In the genomic region with DNA sequence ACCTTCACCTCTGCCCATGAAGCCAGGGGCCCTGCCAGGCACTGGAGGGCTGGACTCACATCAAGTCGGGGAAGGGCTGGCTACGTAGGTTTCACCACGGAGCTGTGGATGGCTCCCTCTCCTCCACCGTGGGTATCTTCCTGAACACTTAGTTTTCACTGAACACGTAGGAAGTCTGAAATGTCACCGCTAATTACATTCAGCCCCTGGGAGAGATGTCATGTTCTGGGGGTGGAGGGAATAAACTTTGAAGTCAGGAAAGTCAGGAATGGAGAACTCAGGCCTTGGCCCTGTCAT, we compare ENCODE assay signal across 23 cellular contexts. TPM values are rescaled to one million over a fixed set of nuclear protein-coding genes. Genes with fewer than 3 reads are reported as not detected.
DNase-seq lines count a peak whose midpoint lies in the region; TF ChIP-seq lines count a peak whose summit lies in the region.
"Had no signal": no experiment of that assay in that cellular context is flagged by ENCODE, and none has a peak within 500 bp of the region (broad histone marks: within the 10 kb centered on the region; RNA-seq: fewer than 3 reads in every experiment).

No MANE protein-coding gene starts in this region.

- 0 out of 22 replicates have a peak, but pooled peaks cover 0 to under 1% (median 0%) of the 10 kb centered on the region in 11 experiments for H4K20me1 ChIP-seq in BLaER1 treated with 17β-estradiol and CSF1 and Interleukin-3, amounts not matched to agents 10 nM and 100 nM
- H4K20me1 ChIP-seq in PC-9 (ENCODE audit: insufficient read depth) (no peaks in the 10 kb centered on the region), osteoblast (ENCODE audit: insufficient read depth, low read length) (no peaks in the 10 kb centered on the region)

- no peaks in the 10 kb centered on the region for H3K79me2 ChIP-seq in PC-9 (ENCODE audit: low read depth)
- H3K79me2 ChIP-seq in osteoblast (ENCODE audit: insufficient read depth, low read length) = no peaks in the 10 kb centered on the region

- TSS peak; percentile 83 for BruUV-seq in PC-9 (replicated peaks; lab: Mats Ljungman, UMichigan)

- H3K9ac ChIP-seq in BLaER1 treated with 17β-estradiol and CSF1 and Interleukin-3, amounts not matched to agents 10 nM and 100 nM = 0 out of 22 replicates have a peak overlapping the region, but pooled peaks of 1 of the 11 experiments have one; percentile 4

- intact Hi-C loops in PC-9 (cut with micrococcal nuclease; ENCODE audit: unreplicated experiment) (no loop called here), testis (cut with DNase I; ENCODE audit: low total_unique reads) (no loop called here)

- POLR2A ChIA-PET in PC-9 (lab: Charles Lee; ENCODE audit: unreplicated experiment) = no interaction called here

- H3K36me3 ChIP-seq in BLaER1 treated with 17β-estradiol and CSF1 and Interleukin-3, amounts not matched to agents 10 nM and 100 nM = no peaks in the 10 kb centered on the region
- H3K36me3 ChIP-seq in PC-9 (ENCODE audit: low read depth) (no peaks in the 10 kb centered on the region), osteoblast (ENCODE audit: insufficient read depth, low read length) (no peaks in the 10 kb centered on the region), MG63 (no peaks in the 10 kb centered on the region), testis (ENCODE audit: low read depth, missing control alignments) (no peaks in the 10 kb centered on the region)
- H3K36me3 ChIP-seq: heart left ventricle had no signal

- H3K9me3 ChIP-seq in BLaER1 treated with 17β-estradiol and CSF1 and Interleukin-3, amounts not matched to agents 10 nM and 100 nM (replicated peaks in 1 of 11) = peaks cover 5 to 13% (median 6%) of the 10 kb centered on the region in 11 experiments
- no peaks in the 10 kb centered on the region for H3K9me3 ChIP-seq in PC-9 (ENCODE audit: insufficient read depth, low read depth)
- H3K9me3 ChIP-seq in osteoblast (ENCODE audit: low read depth, low read length) = no peaks in the 10 kb centered on the region
- no peaks in the 10 kb centered on the region for H3K9me3 ChIP-seq in MG63
- H3K9me3 ChIP-seq in testis = no peaks in the 10 kb centered on the region

- peak overlapping the region in 5 of 11 experiments; percentile 2 to 57 (median 27); a peak in 6 of 22 replicates for H3K27ac ChIP-seq in BLaER1 treated with 17β-estradiol and CSF1 and Interleukin-3, amounts not matched to agents 10 nM and 100 nM
- H3K27ac ChIP-seq in PC-9 = peak overlapping the region; percentile 66
- H3K27ac ChIP-seq in caudate nucleus (ENCODE audit: low read depth, low read length) = peak overlapping the region; percentile 64
- H3K27ac ChIP-seq in osteoblast (ENCODE audit: low read depth, low read length) = no peak overlapping the region
- H3K27ac ChIP-seq in testis = no peak overlapping the region
- H3K27ac ChIP-seq: heart left ventricle had no signal

- no peaks in the 10 kb centered on the region for H3K27me3 ChIP-seq in BLaER1 treated with 17β-estradiol and CSF1 and Interleukin-3, amounts not matched to agents 10 nM and 100 nM
- H3K27me3 ChIP-seq in PC-9 (ENCODE audit: insufficient read depth, low read depth) (no peaks in the 10 kb centered on the region), osteoblast (ENCODE audit: insufficient read depth, low read length) (no peaks in the 10 kb centered on the region), MG63 (no peaks in the 10 kb centered on the region), testis (no peaks in the 10 kb centered on the region)

- H2AFZ ChIP-seq in PC-9 = peak overlapping the region; percentile 40; the same call in 1 of the 2 replicates
- no peak overlapping the region for H2AFZ ChIP-seq in osteoblast (ENCODE audit: low read length)

- WGBS in testis, 2 donors = 65 to 72% methylated on average over 3 to 6 of the region's 6 CpGs

- H3K9me2 ChIP-seq in PC-9 (ENCODE audit: insufficient read depth) = no peaks in the 10 kb centered on the region

- TF ChIP-seq POLR2A in testis (IDR thresholded peaks at IDR 0.05) = no peak

- TF ChIP-seq CTCF in PC-9 (conservative IDR thresholded peaks at IDR 0.05) (no peak), osteoblast (IDR thresholded peaks at IDR 0.05; ENCODE audit: extremely low read depth, low read depth, low read length) (no peak), testis (IDR thresholded peaks at IDR 0.05) (no peak)

- H3K4me2 ChIP-seq in BLaER1 treated with 17β-estradiol and CSF1 and Interleukin-3, amounts not matched to agents 10 nM and 100 nM = peak overlapping the region; percentile 53 to 81 (median 73); a peak in 21 of 22 replicates
- H3K4me2 ChIP-seq in PC-9 (peak overlapping the region; percentile 67), osteoblast (ENCODE audit: insufficient read depth, low read length) (no peak overlapping the region)

- peaks cover 21% of the 10 kb centered on the region for H3F3A ChIP-seq in PC-9 (ENCODE audit: insufficient read depth, low read depth)

- CTCF ChIA-PET in PC-9 (lab: Charles Lee) = no interaction called here

- peak overlapping the region in 5 of 10 experiments; percentile 0 to 19 (median 12); a peak in 3 of 20 replicates for H3K4me3 ChIP-seq in BLaER1 treated with 17β-estradiol and CSF1 and Interleukin-3, amounts not matched to agents 10 nM and 100 nM
- no peak overlapping the region; the same call in 1 of the 2 replicates for H3K4me3 ChIP-seq in PC-9
- H3K4me3 ChIP-seq in osteoblast (ENCODE audit: insufficient read depth, low read length) = no peak overlapping the region
- H3K4me3 ChIP-seq in MG63 = no peak overlapping the region
- H3K4me3 ChIP-seq in testis = no peak overlapping the region
- H3K4me3 ChIP-seq: heart left ventricle had no signal

- DNase-seq in PC-9 (no peak), caudate nucleus (lab: John Stamatoyannopoulos, UW) (peak in 24 of 61 donors; percentile 13 to 74 (median 38)), osteoblast (ENCODE audit: insufficient read length, low spot score, missing footprints) (peak; percentile 19), MG63 (no peak), NCI-H446 treated with DMSO at 0.1 percent for 48 hours (lab: John Stamatoyannopoulos, UW) (no peak), testis (no peak)
- DNase-seq in activated CD4-positive, alpha-beta T cell treated with anti-CD3 and anti-CD28 coated beads for 48 hours = no peak
- DNase-seq: activated CD4-positive, alpha-beta T cell treated with anti-CD3 and anti-CD28 coated beads for 36 hours; activated naive CD4-positive, alpha-beta T cell treated with anti-CD3 and anti-CD28 coated beads, Interleukin-2, amount 50 U/mL, for 16 hours; activated T-cell treated with anti-CD3 and anti-CD28 coated beads, Interleukin-2, amount 50 U/mL, for 72 hours; CD4-positive, CD25-positive, alpha-beta regulatory T cell; heart left ventricle; left cardiac atrium; NCI-H345; right cardiac atrium; SIG-M5; stimulated activated naive CD8-positive, alpha-beta T cell treated with anti-CD3 and anti-CD28 coated beads, Interleukin-15, Interleukin-2, amounts not matched to agents 100 U/mL and 50 U/mL, for 24 hours had no signal

- H3K4me1 ChIP-seq in BLaER1 treated with 17β-estradiol and CSF1 and Interleukin-3, amounts not matched to agents 10 nM and 100 nM = peaks cover 11 to 24% (median 21%) of the 10 kb centered on the region in 10 experiments
- H3K4me1 ChIP-seq in PC-9 (replicated peaks; ENCODE audit: insufficient read depth) (peaks cover 22% of the 10 kb centered on the region), osteoblast (ENCODE audit: insufficient read depth, low read length) (peaks cover 4% of the 10 kb centered on the region), testis (no peaks in the 10 kb centered on the region)
- H3K4me1 ChIP-seq: heart left ventricle had no signal

RNA-seq across cellular contexts. Expression of a gene that starts 6.5 kb away (rescaled TPM):
- total RNA-seq in PC-9 (2021) (1.2 and 1.7 TPM in 2 replicates), osteoblast (not detected in 2 replicates), testis (under 1 TPM; 0.24 to 0.50 TPM)
- not detected in 2 replicates for total RNA-seq in MG63 (2014; rRNA removed; shearing (Covaris generic); ENCODE audit: low replicate concordance)
- polyA plus RNA-seq in testis (ENCODE audit: insufficient read depth, low read depth, low replicate concordance) = not detected
- total RNA-seq: activated CD4-positive, alpha-beta T cell treated with anti-CD3 and anti-CD28 coated beads for 36 hours; activated T-cell treated with anti-CD3 and anti-CD28 coated beads, Interleukin-2, amount 50 U/mL, for 72 hours; cardiac septum; CD4-positive, CD25-positive, alpha-beta regulatory T cell; dermis blood vessel endothelial cell; heart left ventricle; left cardiac atrium; M059J; OCI-LY7; omental fat pad; right cardiac atrium had no signal
- polyA plus RNA-seq: CD4-positive, CD25-positive, alpha-beta regulatory T cell; heart left ventricle; right cardiac atrium had no signal

RNA-seq across cellular contexts. Expression of a gene that starts 14.5 kb away (rescaled TPM):
- total RNA-seq in PC-9 (2021) (not detected in 2 replicates), osteoblast (not detected in 2 replicates), testis (1 to 10 TPM in 1 of 2 donors, not detected in 1; 1.2 TPM)
- not detected in 2 replicates for total RNA-seq in MG63 (2014; rRNA removed; shearing (Covaris generic); ENCODE audit: low replicate concordance)
- polyA plus RNA-seq in testis (ENCODE audit: insufficient read depth, low read depth, low replicate concordance) = not detected
- total RNA-seq: activated CD4-positive, alpha-beta T cell treated with anti-CD3 and anti-CD28 coated beads for 36 hours; activated T-cell treated with anti-CD3 and anti-CD28 coated beads, Interleukin-2, amount 50 U/mL, for 72 hours; cardiac septum; CD4-positive, CD25-positive, alpha-beta regulatory T cell; dermis blood vessel endothelial cell; left cardiac atrium; M059J; OCI-LY7; omental fat pad; right cardiac atrium had no signal
- polyA plus RNA-seq: CD4-positive, CD25-positive, alpha-beta regulatory T cell; right cardiac atrium had no signal

RNA-seq across cellular contexts. Expression of a gene that starts 30.8 kb away (rescaled TPM):
- total RNA-seq in PC-9 (2021) (not detected in 2 replicates), osteoblast (not detected in 2 replicates), testis (not detected)
- not detected in 2 replicates for total RNA-seq in MG63 (2014; rRNA removed; shearing (Covaris generic); ENCODE audit: low replicate concordance)
- polyA plus RNA-seq in testis (ENCODE audit: insufficient read depth, low read depth, low replicate concordance) = not detected
- total RNA-seq: activated CD4-positive, alpha-beta T cell treated with anti-CD3 and anti-CD28 coated beads for 36 hours; activated T-cell treated with anti-CD3 and anti-CD28 coated beads, Interleukin-2, amount 50 U/mL, for 72 hours; cardiac septum; CD4-positive, CD25-positive, alpha-beta regulatory T cell; dermis blood vessel endothelial cell; heart left ventricle; left cardiac atrium; M059J; OCI-LY7; omental fat pad; right cardiac atrium had no signal
- polyA plus RNA-seq: CD4-positive, CD25-positive, alpha-beta regulatory T cell; heart left ventricle; right cardiac atrium had no signal

RNA-seq across cellular contexts. Expression of a gene that starts 35.2 kb away (rescaled TPM):
- total RNA-seq in PC-9 (2021) (0.76 TPM in 1 of 2 replicates, not detected in the other), osteoblast (not detected in 2 replicates), testis (not detected)
- not detected in 2 replicates for total RNA-seq in MG63 (2014; rRNA removed; shearing (Covaris generic); ENCODE audit: low replicate concordance)
- polyA plus RNA-seq in testis (ENCODE audit: insufficient read depth, low read depth, low replicate concordance) = not detected
- total RNA-seq: activated CD4-positive, alpha-beta T cell treated with anti-CD3 and anti-CD28 coated beads for 36 hours; activated T-cell treated with anti-CD3 and anti-CD28 coated beads, Interleukin-2, amount 50 U/mL, for 72 hours; cardiac septum; CD4-positive, CD25-positive, alpha-beta regulatory T cell; dermis blood vessel endothelial cell; heart left ventricle; left cardiac atrium; M059J; OCI-LY7; omental fat pad; right cardiac atrium had no signal
- polyA plus RNA-seq: CD4-positive, CD25-positive, alpha-beta regulatory T cell; heart left ventricle; right cardiac atrium had no signal

Comparison
In these comparisons a context has a peak if more than half of its experiments do, and no peak if none do; other contexts are left out.
1. H3K27ac ChIP-seq: peak in PC-9 (single experiment) and caudate nucleus (single experiment); none in osteoblast (single experiment) and testis (0 of 2).